Comparison of ENCODE assay signal across 20 cellular contexts in genomic region chr3:104885214-104885814, GRCh38.
DNase-seq lines count a peak whose midpoint lies in the region; ATAC-seq lines count a peak whose summit lies in the region.
"Had no signal": no experiment of that assay in that cellular context is flagged by ENCODE, and none has a peak within 500 bp of the region (broad histone marks: within the 10 kb centered on the region; RNA-seq: fewer than 3 reads in every experiment).

No MANE protein-coding gene starts in this region.

- intact Hi-C loops in head of caudate nucleus (cut with DNase I): no loop called here

- peak; percentile 79 for ATAC-seq in GM18861 (IDR thresholded peaks at IDR 0.05; ENCODE audit: unreplicated experiment)
- ATAC-seq in HG02798 (IDR thresholded peaks at IDR 0.05; ENCODE audit: poor library complexity, unreplicated experiment): peak; percentile 40
- ATAC-seq in HG02588 (IDR thresholded peaks at IDR 0.05; ENCODE audit: unreplicated experiment): no peak
- ATAC-seq: gastrocnemius medialis; psoas muscle; stimulated activated effector memory CD8-positive, alpha-beta T cell treated with anti-CD3 and anti-CD28 coated beads, Interleukin-12 subunit alpha, Interleukin-12 subunit beta, amount 100 ng/mL, for 72 hours had no signal

- DNase-seq in NCI-H1048 (lab: John Stamatoyannopoulos, UW) (peak; percentile 41), myocyte (ENCODE audit: low read depth) (peak; percentile 16), NCI-H2227 (lab: John Stamatoyannopoulos, UW; ENCODE audit: unreplicated experiment) (no peak), COLO829 (ENCODE audit: low spot score) (no peak), head of caudate nucleus (no peak)
- DNase-seq: activated CD4-positive, alpha-beta T cell treated with anti-CD3 and anti-CD28 coated beads, Interleukin-2, amount 10 ng/mL, durations not matched to agents 7 days and 5 days; activated T-cell treated with anti-CD3 and anti-CD28 coated beads, Interleukin-2, amount 50 U/mL, for 1 hour; DMS79; gastrocnemius medialis; HCEC 1CT; naive B cell; NCI-H2029; psoas muscle; spleen; T1000; trophoblast cell had no signal

Comparison
In these comparisons a context has a peak if more than half of its experiments do, and no peak if none do; other contexts are left out.
1. DNase-seq: peak in NCI-H1048 (single experiment) and myocyte (single experiment); none in NCI-H2227 (single experiment), COLO829 (single experiment) and head of caudate nucleus (0 of 42).